10 cellular contexts compared by ENCODE assay signal in the genomic region with DNA sequence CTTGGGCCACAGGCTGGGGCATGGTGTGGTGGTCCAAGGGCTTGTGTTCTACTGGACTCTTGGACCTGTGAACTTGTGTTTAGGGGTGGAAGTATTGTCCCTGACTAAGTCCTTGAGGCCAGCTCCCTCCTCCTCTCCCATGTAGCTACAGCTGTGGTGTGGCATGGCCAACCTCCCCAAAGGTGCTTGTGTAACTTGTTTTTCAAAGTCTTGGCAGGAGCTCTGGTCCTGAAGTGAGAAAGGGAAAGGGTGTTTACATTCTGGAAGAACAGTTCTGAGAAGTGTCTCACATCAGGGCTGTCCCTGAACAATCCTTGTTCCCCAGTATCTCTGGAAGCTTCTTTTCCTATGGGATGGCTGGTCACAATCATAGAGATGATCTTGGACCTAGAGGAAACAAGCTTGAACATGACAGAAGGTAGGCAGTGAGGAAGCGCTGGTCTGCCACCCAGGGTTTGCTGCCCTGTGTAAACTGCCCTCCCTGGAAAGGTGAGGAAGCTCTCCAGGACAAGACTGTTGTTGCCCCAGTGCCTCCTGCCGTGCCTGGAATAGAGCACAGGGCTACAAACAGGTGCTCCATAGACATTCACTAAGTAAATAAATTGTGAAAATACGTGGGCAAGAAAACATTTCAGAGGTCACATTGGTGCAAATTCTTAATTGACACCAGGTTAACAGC.
DNase-seq lines count a peak whose midpoint lies in the region; ATAC-seq and TF ChIP-seq lines count a peak whose summit lies in the region.
"Had no signal": no experiment of that assay in that cellular context is flagged by ENCODE, and none has a peak within 500 bp of the region (broad histone marks: within the 10 kb centered on the region; RNA-seq: fewer than 3 reads in every experiment).

No MANE protein-coding gene starts in this region.

- H3K4me3 ChIP-seq in astrocyte of the spinal cord (ENCODE audit: low read depth, low read length), result no peak overlapping the region
- no peak overlapping the region for H3K4me3 ChIP-seq in right atrium auricular region
- H3K4me3 ChIP-seq: cardiac muscle cell had no signal

- DNase-seq in astrocyte of the spinal cord (ENCODE audit: low read depth, low spot score) (peak; percentile 50), right atrium auricular region (ENCODE audit: low spot score) (peak; percentile 72), renal cortical epithelial cell (ENCODE audit: low read depth) (peak; percentile 86), HuH-7 (ENCODE audit: low spot score) (no peak), NCI-H1694 (lab: John Stamatoyannopoulos, UW) (no peak)

- no peaks in the 10 kb centered on the region for H3K27me3 ChIP-seq in right atrium auricular region
- H3K27me3 ChIP-seq: cardiac muscle cell had no signal

- H3K27ac ChIP-seq in C4-2B (peak overlapping the region; percentile 88), right atrium auricular region (peak overlapping the region; percentile 90)
- H3K27ac ChIP-seq: cardiac muscle cell had no signal

- TF ChIP-seq CTCF in C4-2B (conservative IDR thresholded peaks at IDR 0.05) (no peak), astrocyte of the spinal cord (IDR thresholded peaks at IDR 0.05; ENCODE audit: low read depth, low read length) (no peak), right atrium auricular region (IDR thresholded peaks at IDR 0.05) (no peak)

- H3K4me1 ChIP-seq in right atrium auricular region, result peaks cover 0 to 96% of the 10 kb centered on the region in 2 donors

- H3K36me3 ChIP-seq in right atrium auricular region, result no peaks in the 10 kb centered on the region
- H3K36me3 ChIP-seq: cardiac muscle cell had no signal

- ATAC-seq in GM18907 (IDR thresholded peaks at IDR 0.05; ENCODE audit: unreplicated experiment), result no peak
- no peak for ATAC-seq in GM21528 (IDR thresholded peaks at IDR 0.05; ENCODE audit: low FRiP score, unreplicated experiment)

- no peaks in the 10 kb centered on the region for H3K9me3 ChIP-seq in right atrium auricular region
- H3K9me3 ChIP-seq: SK-N-SH had no signal

- in situ Hi-C loops in astrocyte of the spinal cord (cut with HindIII; ENCODE audit: low sequenced_read_pairs), result loop anchor here (25.0 kb wide), 1 partner anchor 142 kb away; no protein-coding TSS in a partner anchor

Comparison
In these comparisons a context has a peak if more than half of its experiments do, and no peak if none do; other contexts are left out.
1. DNase-seq: peak in astrocyte of the spinal cord (single experiment), right atrium auricular region (single experiment) and renal cortical epithelial cell (single experiment); none in HuH-7 (single experiment) and NCI-H1694 (single experiment).